8 cellular contexts compared by ENCODE assay signal in the genomic region with DNA sequence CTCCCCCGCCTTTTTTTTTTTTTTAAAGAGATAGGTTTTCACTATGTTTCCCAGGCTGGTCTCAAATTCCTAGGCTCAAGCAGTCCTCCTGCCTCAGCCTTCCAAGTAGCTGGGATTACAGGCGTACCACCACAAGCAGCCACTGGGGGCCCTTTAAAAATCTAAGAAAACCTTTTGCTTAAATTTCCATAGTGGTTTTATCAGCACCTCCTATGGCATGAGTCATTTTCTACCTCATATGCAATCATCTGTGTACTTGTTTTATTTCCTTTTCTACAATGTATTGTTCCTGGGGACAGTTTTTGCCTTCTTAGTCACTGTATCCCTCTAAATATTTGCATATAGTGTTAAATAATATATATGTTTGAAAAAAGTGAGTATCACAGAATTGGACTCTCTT. TPM values are rescaled to one million over a fixed set of nuclear protein-coding genes. Genes with fewer than 3 reads are reported as not detected.
DNase-seq lines count a peak whose midpoint lies in the region; ATAC-seq and TF ChIP-seq lines count a peak whose summit lies in the region.

No MANE protein-coding gene starts in this region.

- no peaks in the 10 kb centered on the region for H3K9me3 Mint-ChIP-seq in neural progenitor cell

- DNase-seq in EH (ENCODE audit: low read depth) (peak; percentile 66), SW 1271 (lab: John Stamatoyannopoulos, UW) (peak; percentile 54 to 79), cardiac fibroblast (ENCODE audit: low read depth in 2 of 2) (peak; percentile 76 to 88), neural progenitor cell (ENCODE audit: low spot score) (peak; percentile 27), head of caudate nucleus (no peak), NCI-H1048 (lab: John Stamatoyannopoulos, UW) (no peak)

- H3K27me3 Mint-ChIP-seq in neural progenitor cell (ENCODE audit: insufficient read depth, low read depth), result no peaks in the 10 kb centered on the region

- peaks cover 8% of the 10 kb centered on the region for H3K36me3 Mint-ChIP-seq in neural progenitor cell

- peak; percentile 54 for TF ChIP-seq CTCF in cardiac fibroblast (IDR thresholded peaks at IDR 0.05; ENCODE audit: low read depth, low read length)
- peak; percentile 46 for TF ChIP-seq CTCF in neural progenitor cell (IDR thresholded peaks at IDR 0.05)

- no peak overlapping the region for H3K9ac ChIP-seq in neural progenitor cell

- H3K27ac ChIP-seq in neural progenitor cell, result no peak overlapping the region

- H3K4me3 Mint-ChIP-seq in neural progenitor cell, result no peak overlapping the region

- H3F3A ChIP-seq in neural progenitor cell (ENCODE audit: low read depth), result no peaks in the 10 kb centered on the region

- H3K27me3 ChIP-seq in neural progenitor cell, result no peaks in the 10 kb centered on the region

- H3K4me3 ChIP-seq in cardiac fibroblast (replicated peaks in 1 of 2; ENCODE audit: low read depth in 2 of 2, low read length in 2 of 2) (no peak overlapping the region), neural progenitor cell (no peak overlapping the region)

- peaks cover 2% of the 10 kb centered on the region for H4K20me1 ChIP-seq in neural progenitor cell (ENCODE audit: low read depth)

- no peaks in the 10 kb centered on the region for H3K4me1 ChIP-seq in neural progenitor cell

- intact Hi-C loops in head of caudate nucleus (cut with DNase I), result no loop called here

- peak; percentile 32 for ATAC-seq in HG03095 (IDR thresholded peaks at IDR 0.05; ENCODE audit: unreplicated experiment)
- no peak for ATAC-seq in GM18867 (IDR thresholded peaks at IDR 0.05; ENCODE audit: unreplicated experiment)

- no peaks in the 10 kb centered on the region for H3K9me3 ChIP-seq in neural progenitor cell (ENCODE audit: low read depth)

- H3K36me3 ChIP-seq in neural progenitor cell, result no peaks in the 10 kb centered on the region

- H3K4me1 Mint-ChIP-seq in neural progenitor cell, result peaks cover 12% of the 10 kb centered on the region

- H3K27ac Mint-ChIP-seq in neural progenitor cell, result no peak overlapping the region

- H2AFZ ChIP-seq in neural progenitor cell (replicated peaks), result no peak overlapping the region

- no peak overlapping the region for H3K4me2 ChIP-seq in neural progenitor cell

- H3K79me2 ChIP-seq in neural progenitor cell (ENCODE audit: low read depth), result peaks cover 81% of the 10 kb centered on the region

RNA-seq across cellular contexts. Expression of a gene that starts 29.2 kb away (rescaled TPM):
- 51.7 and 73.8 TPM in 2 replicates for total RNA-seq in neural progenitor cell (ENCODE audit: low replicate concordance)

Comparison
In these comparisons a context has a peak if more than half of its experiments do, and no peak if none do; other contexts are left out.
1. DNase-seq: peak in EH (single experiment), SW 1271 (2 of 2), cardiac fibroblast (2 of 2) and neural progenitor cell (single experiment); none in head of caudate nucleus (0 of 42) and NCI-H1048 (single experiment).